8 cellular contexts compared by ENCODE assay signal in the genomic region with DNA sequence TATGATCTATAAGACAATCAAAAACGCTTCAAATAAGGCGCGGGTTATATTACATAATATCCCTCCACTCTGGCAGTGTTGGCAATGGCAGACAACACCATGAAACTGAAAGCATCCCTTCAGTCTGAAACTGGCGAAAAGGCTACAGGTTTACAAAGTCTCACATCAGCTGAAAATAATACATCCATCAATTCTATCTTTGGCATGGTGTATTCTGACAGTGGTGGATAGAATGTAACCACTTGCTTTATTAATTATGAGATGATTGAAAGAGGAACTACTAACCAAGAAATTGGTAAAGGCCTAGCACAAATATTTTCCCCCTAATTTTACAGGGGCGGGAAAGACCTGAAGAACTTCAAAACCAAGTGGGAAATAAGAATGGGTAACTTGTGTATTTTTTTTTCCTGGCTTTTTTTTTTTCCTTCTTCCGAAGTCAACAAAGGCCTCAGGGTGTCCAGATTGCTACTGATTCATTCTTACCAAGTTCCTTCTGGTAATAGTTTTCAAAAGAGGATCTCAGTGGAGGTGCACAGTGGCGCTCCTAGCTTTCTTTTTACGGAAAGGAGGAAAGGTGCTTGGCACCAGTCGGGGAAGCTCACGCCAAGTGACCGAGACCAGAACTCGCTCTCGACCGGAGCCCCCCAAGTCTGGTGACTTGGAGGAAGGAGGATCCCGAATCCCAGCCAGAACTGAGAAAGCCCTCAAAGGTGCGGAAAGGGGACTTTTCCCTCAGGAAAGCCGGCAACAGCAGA. TPM values are rescaled to one million over a fixed set of nuclear protein-coding genes. Genes with fewer than 3 reads are reported as not detected.
A peak's percentile ranks its signal among the peaks of the same experiment; 100 is the strongest.
DNase-seq lines count a peak whose midpoint lies in the region; ATAC-seq and TF ChIP-seq lines count a peak whose summit lies in the region.

No MANE protein-coding gene starts in this region.

- H3K27me3 Mint-ChIP-seq in endodermal cell (ENCODE audit: insufficient read depth) = no peaks in the 10 kb centered on the region

- peaks cover 12% of the 10 kb centered on the region for H3K36me3 ChIP-seq in endodermal cell (ENCODE audit: control insufficient read depth, insufficient read depth, low read length)

- H3K4me3 Mint-ChIP-seq in endodermal cell = peak overlapping the region; percentile 88

- no peaks in the 10 kb centered on the region for H3K9me3 ChIP-seq in endodermal cell (ENCODE audit: control insufficient read depth, low read length)

- H3K4me1 ChIP-seq in endodermal cell (ENCODE audit: control insufficient read depth, insufficient read depth, low read length) = peaks cover 5% of the 10 kb centered on the region

- no peaks in the 10 kb centered on the region for H3K9me3 Mint-ChIP-seq in endodermal cell

- DNase-seq in AG10803 (ENCODE audit: low read depth) (peak; percentile 24), SHP77 treated with DMSO at 0.1 percent for 48 hours (lab: John Stamatoyannopoulos, UW) (peak; percentile 4), endodermal cell (no peak), myocyte (ENCODE audit: low read depth) (peak; percentile 14), anterior cingulate cortex (lab: John Stamatoyannopoulos, UW) (no peak), EL (no peak)

- peak overlapping the region; percentile 86 for H3K9ac ChIP-seq in endodermal cell (ENCODE audit: extremely low read depth, low read length, poor library complexity, severe bottlenecking)

- 18 to 40% methylated on average over 3 to 17 of the region's 17 CpGs for WGBS in endodermal cell (ENCODE audit: insufficient coverage in 1 of 2, insufficient read length in 1 of 2), 2 experiments

- H3K36me3 Mint-ChIP-seq in endodermal cell (ENCODE audit: low read depth) = peaks cover 15% of the 10 kb centered on the region

- H3K4me3 ChIP-seq in AG10803 (ENCODE audit: low read length) = peak overlapping the region; percentile 82
- peak overlapping the region; percentile 95 for H3K4me3 ChIP-seq in endodermal cell (ENCODE audit: low read length)

- H3K27ac Mint-ChIP-seq in endodermal cell = peak overlapping the region; percentile 88

- H3K27ac ChIP-seq in endodermal cell (ENCODE audit: low read depth, low read length) = peak overlapping the region; percentile 67

- TF ChIP-seq CTCF in AG10803 (conservative IDR thresholded peaks at IDR 0.05; ENCODE audit: low read length) (no peak), endodermal cell (conservative IDR thresholded peaks at IDR 0.05) (no peak)

- ATAC-seq in GM18502 (IDR thresholded peaks at IDR 0.05; ENCODE audit: poor library complexity, unreplicated experiment) = peak; percentile 22
- ATAC-seq in HG03066 (IDR thresholded peaks at IDR 0.05; ENCODE audit: low read depth, unreplicated experiment) = peak; percentile 2

- H3K27me3 ChIP-seq in endodermal cell (ENCODE audit: control insufficient read depth, insufficient read depth, low read length, poor library complexity, severe bottlenecking) = no peaks in the 10 kb centered on the region

- peaks cover 11% of the 10 kb centered on the region for H3K4me1 Mint-ChIP-seq in endodermal cell

RNA-seq across cellular contexts. Expression of gene UBA6, which starts 0.7 kb away (rescaled TPM):
- total RNA-seq in endodermal cell (100 to 1,000 TPM in 1 of 2 donors, 10 to 100 TPM in 1; 83.1 to 117 TPM), myocyte (80.1 and 140 TPM in 2 replicates)
- polyA plus RNA-seq in endodermal cell (2013, experiment 1 of 2) = 63.2 TPM
- 61.2 TPM for polyA plus RNA-seq in endodermal cell (2013, experiment 2 of 2)
- polyA plus RNA-seq in myocyte (2012) = 15.9 TPM

RNA-seq across cellular contexts. Expression of gene GNRHR, which starts 53.9 kb away (rescaled TPM):
- total RNA-seq in endodermal cell = not detected
- polyA plus RNA-seq in endodermal cell (2013, experiment 1 of 2) = not detected
- polyA plus RNA-seq in endodermal cell (2013, experiment 2 of 2) = not detected
- total RNA-seq in myocyte = not detected in 2 replicates
- 0.13 TPM for polyA plus RNA-seq in myocyte (2012)

Comparison
In these comparisons a context has a peak if more than half of its experiments do, and no peak if none do; other contexts are left out.
1. DNase-seq: peak in AG10803 (single experiment), SHP77 treated with DMSO at 0.1 percent for 48 hours (single experiment) and myocyte (single experiment); none in endodermal cell (single experiment), anterior cingulate cortex (0 of 58) and EL (single experiment).